14 cellular contexts compared by ENCODE assay signal in the genomic region with DNA sequence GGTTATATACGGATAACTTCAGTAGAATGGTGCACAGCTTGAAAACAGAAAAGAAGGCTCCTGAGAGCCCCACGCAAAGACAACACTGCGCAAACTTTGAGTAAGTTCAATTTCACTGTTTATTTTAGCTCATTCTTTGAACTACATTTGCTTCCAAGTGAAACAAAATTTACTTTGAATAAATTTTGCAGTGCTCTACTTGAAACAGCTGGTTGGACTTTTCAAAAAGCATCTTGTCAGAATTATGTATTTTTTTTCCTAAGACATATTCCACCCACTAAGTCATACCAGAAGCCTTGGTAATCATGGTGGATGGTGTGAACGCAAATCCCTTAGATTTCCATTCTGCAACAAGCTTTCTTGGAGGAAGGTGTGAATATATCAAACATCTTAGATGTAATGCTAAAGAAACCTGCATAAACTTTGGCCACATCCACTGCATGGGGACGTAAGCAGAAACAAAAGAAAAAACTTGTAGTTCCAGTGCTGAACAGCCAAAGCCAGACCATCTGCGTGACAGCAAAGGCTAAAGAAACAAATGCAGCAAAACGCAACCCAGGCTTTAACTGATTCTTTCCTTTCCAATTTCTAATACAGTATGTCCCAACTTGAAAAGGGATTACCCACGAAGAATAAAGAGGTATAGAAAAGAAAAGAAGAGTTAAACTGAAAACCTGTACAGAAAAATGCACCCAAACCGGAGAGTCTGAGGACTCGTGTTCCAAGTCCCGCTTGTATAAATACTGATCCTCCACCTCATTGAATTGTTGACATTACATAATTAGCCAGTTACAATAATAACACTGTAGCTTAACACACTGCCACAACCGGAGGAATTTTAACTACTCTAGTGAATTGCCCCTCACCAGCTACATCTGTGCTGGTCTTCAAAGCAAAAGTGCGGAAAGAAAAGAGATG.
A peak's percentile ranks its signal among the peaks of the same experiment; 100 is the strongest.
DNase-seq lines count a peak whose midpoint lies in the region; ATAC-seq and TF ChIP-seq lines count a peak whose summit lies in the region.
"Had no signal": no experiment of that assay in that cellular context is flagged by ENCODE, and none has a peak within 500 bp of the region (broad histone marks: within the 10 kb centered on the region; RNA-seq: fewer than 3 reads in every experiment).

No MANE protein-coding gene starts in this region.

- ATAC-seq in GM18861 (IDR thresholded peaks at IDR 0.05; ENCODE audit: unreplicated experiment) (no peak), HG02763 (IDR thresholded peaks at IDR 0.05; ENCODE audit: unreplicated experiment) (no peak)
- ATAC-seq: activated CD4-positive, CD25-positive, alpha-beta regulatory T cell treated with anti-CD3 and anti-CD28 coated beads, Interleukin-2, amount 50 U/mL, for 24 hours; effector memory CD8-positive, alpha-beta T cell had no signal

- peaks cover 99% of the 10 kb centered on the region for H3K79me2 ChIP-seq in osteoblast (ENCODE audit: insufficient read depth, low read length)

- H3K4me2 ChIP-seq in osteoblast (ENCODE audit: insufficient read depth, low read length) = peak overlapping the region; percentile 67
- H3K4me2 ChIP-seq: BLaER1 had no signal

- no peaks in the 10 kb centered on the region for H3K9me3 ChIP-seq in osteoblast (ENCODE audit: low read depth, low read length)
- H3K9me3 ChIP-seq: BLaER1 had no signal

- no peaks in the 10 kb centered on the region for H3K27me3 ChIP-seq in osteoblast (ENCODE audit: insufficient read depth, low read length)
- H3K27me3 ChIP-seq: BLaER1 had no signal

- no peak overlapping the region for H2AFZ ChIP-seq in osteoblast (ENCODE audit: low read length)

- DNase-seq in AG10803 (ENCODE audit: low read depth) (peak; percentile 44), SHP77 (lab: John Stamatoyannopoulos, UW) (peak; percentile 1 to 6), fibroblast of the aortic adventitia (ENCODE audit: low read depth) (peak; percentile 59), osteoblast (ENCODE audit: insufficient read length, low spot score, missing footprints) (peak; percentile 57), amniotic stem cell (lab: John Stamatoyannopoulos, UW) (no peak), GM19238 (ENCODE audit: insufficient read length, low spot score) (no peak)
- DNase-seq: activated gamma-delta T cell treated with Interleukin-2 at 50 U/mL for 16 hours; effector memory CD8-positive, alpha-beta T cell; immature natural killer cell; KBM-7 had no signal

- no peak for TF ChIP-seq CTCF in AG10803 (conservative IDR thresholded peaks at IDR 0.05; ENCODE audit: low read length)
- no peak for TF ChIP-seq CTCF in fibroblast of the aortic adventitia (IDR thresholded peaks at IDR 0.05; ENCODE audit: insufficient read depth, low read length)
- no peak for TF ChIP-seq CTCF in osteoblast (IDR thresholded peaks at IDR 0.05; ENCODE audit: extremely low read depth, low read depth, low read length)

- H3K4me3 ChIP-seq in AG10803 (ENCODE audit: low read length) (peak overlapping the region; percentile 2), fibroblast of the aortic adventitia (ENCODE audit: low read depth, low read length) (peak overlapping the region; percentile 4), osteoblast (ENCODE audit: insufficient read depth, low read length) (peak overlapping the region; percentile 20)
- H3K4me3 ChIP-seq: BLaER1 had no signal

- peaks cover 26% of the 10 kb centered on the region for H3K4me1 ChIP-seq in osteoblast (ENCODE audit: insufficient read depth, low read length)
- H3K4me1 ChIP-seq: BLaER1 had no signal

- peak overlapping the region; percentile 54 for H3K27ac ChIP-seq in osteoblast (ENCODE audit: low read depth, low read length)
- H3K27ac ChIP-seq: BLaER1 had no signal

- peaks cover 6% of the 10 kb centered on the region for H3K36me3 ChIP-seq in osteoblast (ENCODE audit: insufficient read depth, low read length)
- H3K36me3 ChIP-seq: BLaER1 had no signal

- peaks cover 49% of the 10 kb centered on the region for H4K20me1 ChIP-seq in osteoblast (ENCODE audit: insufficient read depth, low read length)
- H4K20me1 ChIP-seq: BLaER1 had no signal

Comparison
In these comparisons a context has a peak if more than half of its experiments do, and no peak if none do; other contexts are left out.
1. DNase-seq: peak in AG10803 (single experiment), SHP77 (2 of 2), fibroblast of the aortic adventitia (single experiment) and osteoblast (single experiment); none in amniotic stem cell (single experiment) and GM19238 (single experiment).
2. Peak in every context shown above with its lines, with median percentiles within 50 percentile points of each other: H3K4me3 ChIP-seq.